ENCODE assay signal across 8 cellular contexts in genomic region chr19:17512574-17512939, GRCh38. TPM values are rescaled to one million over a fixed set of nuclear protein-coding genes. Genes with fewer than 3 reads are reported as not detected.
DNase-seq lines count a peak whose midpoint lies in the region; ATAC-seq and TF ChIP-seq lines count a peak whose summit lies in the region.

No MANE protein-coding gene starts in this region.

- no peaks in the 10 kb centered on the region for H3K27me3 Mint-ChIP-seq in CD4-positive, alpha-beta T cell
- H3K27me3 Mint-ChIP-seq in nephron progenitor cell (ENCODE audit: low read depth, poor library complexity), result peaks cover 3% of the 10 kb centered on the region

- H3K4me1 Mint-ChIP-seq in CD4-positive, alpha-beta T cell (ENCODE audit: low read depth), result peaks cover 33% of the 10 kb centered on the region
- peaks cover 37% of the 10 kb centered on the region for H3K4me1 Mint-ChIP-seq in nephron progenitor cell

- peak overlapping the region; percentile 94 for H3K27ac ChIP-seq in CD4-positive, alpha-beta T cell (ENCODE audit: low read depth, low read length)
- H3K27ac ChIP-seq in dorsolateral prefrontal cortex, result peak overlapping the region in 57 of 59 donors; percentile 96 to 100 (median 99)

- peaks cover 28% of the 10 kb centered on the region for H3K36me3 Mint-ChIP-seq in CD4-positive, alpha-beta T cell (ENCODE audit: low read depth)
- H3K36me3 Mint-ChIP-seq in nephron progenitor cell (ENCODE audit: low read depth), result peaks cover 37% of the 10 kb centered on the region

- H3K9me3 ChIP-seq in CD4-positive, alpha-beta T cell (ENCODE audit: control insufficient read depth, low read length), result peaks cover 4% of the 10 kb centered on the region
- peaks cover 8% of the 10 kb centered on the region for H3K9me3 ChIP-seq in MG63

- peak overlapping the region; percentile 93 for H3K4me3 Mint-ChIP-seq in CD4-positive, alpha-beta T cell
- peak overlapping the region; percentile 90 for H3K4me3 Mint-ChIP-seq in nephron progenitor cell

- no peak for DNase-seq in CD4-positive, alpha-beta T cell
- DNase-seq in MG63 (no peak), dorsolateral prefrontal cortex (no peak), nephron progenitor cell (no peak), D341Med (ENCODE audit: low spot score) (no peak), iPS-NIHi11 (ENCODE audit: low spot score) (no peak), NCI-H510A treated with DMSO at 0.1 percent for 48 hours (lab: John Stamatoyannopoulos, UW) (no peak)

- H3K36me3 ChIP-seq in MG63, result peaks cover 82% of the 10 kb centered on the region

- no peaks in the 10 kb centered on the region for H3K27me3 ChIP-seq in CD4-positive, alpha-beta T cell (ENCODE audit: control insufficient read depth, insufficient read depth, low read length)
- H3K27me3 ChIP-seq in MG63, result no peaks in the 10 kb centered on the region
- H3K27me3 ChIP-seq in dorsolateral prefrontal cortex, result no peaks in the 10 kb centered on the region

- no peak for TF ChIP-seq CTCF in CD4-positive, alpha-beta T cell (IDR thresholded peaks at IDR 0.05)
- TF ChIP-seq CTCF in dorsolateral prefrontal cortex (IDR thresholded peaks at IDR 0.05 in 54 of 56, conservative IDR thresholded peaks at IDR 0.05 in 2 of 56; ENCODE audit: low read depth in 1 of 56, partially characterized antibody in 56 of 56), result no peak
- TF ChIP-seq CTCF in nephron progenitor cell (IDR thresholded peaks at IDR 0.05), result no peak

- no peaks in the 10 kb centered on the region for H3K9me3 Mint-ChIP-seq in CD4-positive, alpha-beta T cell
- H3K9me3 Mint-ChIP-seq in nephron progenitor cell, result peaks cover 19% of the 10 kb centered on the region

- H3K4me3 ChIP-seq in MG63, result peak overlapping the region; percentile 85
- H3K4me3 ChIP-seq in dorsolateral prefrontal cortex, result peak overlapping the region; percentile 65 to 100 (median 94)

- POLR2A ChIA-PET in CD4-positive, alpha-beta T cell (lab: Charles Lee), result interaction anchor here (1.0 to 5.0 kb wide), 5 partner anchors 10 to 203 kb away, joined by 3 to 45 read pairs (median 8); partner anchors contain the start of genes DDA1 and SLC27A1

- peak overlapping the region; percentile 80 for H3K27ac Mint-ChIP-seq in CD4-positive, alpha-beta T cell
- H3K27ac Mint-ChIP-seq in nephron progenitor cell, result peak overlapping the region; percentile 72

- ATAC-seq in CD4-positive, alpha-beta T cell (ENCODE audit: poor library complexity), result no peak
- ATAC-seq in GM21576 (IDR thresholded peaks at IDR 0.05; ENCODE audit: unreplicated experiment), result no peak

- CTCF ChIA-PET in CD4-positive, alpha-beta T cell (lab: Charles Lee), result interaction anchor here (6.6 kb wide), 1 partner anchor 16 kb away, joined by 38 read pairs; no protein-coding TSS in a partner anchor

- intact Hi-C loops in CD4-positive, alpha-beta T cell (cut with DNase I, micrococcal nuclease), result loop anchor here (1.0 to 5.0 kb wide), 4 partner anchors 27 to 45 kb away; partner anchors contain the start of genes COLGALT1 (in 2 of the 2) and SLC27A1 (in 1 of the 2)
- intact Hi-C loops in dorsolateral prefrontal cortex (cut with DNase I), result loop anchor here (1.0 to 5.0 kb wide), 5 partner anchors 40 to 345 kb away; partner anchors contain the start of genes COLGALT1 (in 2 of the 2), RPL18A (in 1 of the 2) and SLC27A1 (in 1 of the 2)

RNA-seq across cellular contexts. Expression of gene PGLS, which starts 1.1 kb away (rescaled TPM):
- 10 to 100 TPM; 41.5 to 44.6 TPM for total RNA-seq in CD4-positive, alpha-beta T cell
- total RNA-seq in MG63 (2014; rRNA removed; shearing (Covaris generic); ENCODE audit: low replicate concordance), result 87.7 and 149 TPM in 2 replicates
- 10 to 100 TPM; 22.9 to 45.0 (median 32.6) TPM for total RNA-seq in dorsolateral prefrontal cortex

RNA-seq across cellular contexts. Expression of gene SLC27A1, which starts 42.2 kb away (rescaled TPM):
- 1 to 10 TPM; 3.0 TPM for total RNA-seq in CD4-positive, alpha-beta T cell
- total RNA-seq in MG63 (2014; rRNA removed; shearing (Covaris generic); ENCODE audit: low replicate concordance), result 6.3 and 6.5 TPM in 2 replicates
- total RNA-seq in dorsolateral prefrontal cortex, result 10 to 100 TPM; 30.6 to 100.0 (median 53.6) TPM

RNA-seq across cellular contexts. Expression of gene COLGALT1, which starts 42.9 kb away (rescaled TPM):
- total RNA-seq in CD4-positive, alpha-beta T cell, result 10 to 100 TPM; 30.3 to 30.6 TPM
- 146 and 155 TPM in 2 replicates for total RNA-seq in MG63 (2014; rRNA removed; shearing (Covaris generic); ENCODE audit: low replicate concordance)
- total RNA-seq in dorsolateral prefrontal cortex, result 10 to 100 TPM; 20.9 to 73.4 (median 38.7) TPM

RNA-seq across cellular contexts. Expression of gene NXNL1, which starts 51.8 kb away (rescaled TPM):
- total RNA-seq in CD4-positive, alpha-beta T cell, result not detected
- total RNA-seq in MG63 (2014; rRNA removed; shearing (Covaris generic); ENCODE audit: low replicate concordance), result not detected in 2 replicates
- total RNA-seq in dorsolateral prefrontal cortex, result 1 to 10 TPM in 19 of 120 experiments, under 1 TPM in 32, not detected in 69; 0.38 to 3.8 (median 0.88) TPM
